ENCODE assay signal across 22 cellular contexts in genomic region chr13:102620512-102620911, GRCh38. TPM values are rescaled to one million over a fixed set of nuclear protein-coding genes. Genes with fewer than 3 reads are reported as not detected.
DNase-seq lines count a peak whose midpoint lies in the region; ATAC-seq and TF ChIP-seq lines count a peak whose summit lies in the region.
"Had no signal": no experiment of that assay in that cellular context is flagged by ENCODE, and none has a peak within 500 bp of the region (broad histone marks: within the 10 kb centered on the region; RNA-seq: fewer than 3 reads in every experiment).

No MANE protein-coding gene starts in this region.

- intact Hi-C loops in Right ventricle myocardium superior (cut with DNase I) (no loop called here), left cardiac atrium (cut with DNase I) (no loop called here)

- DNase-seq in NCI-H1092 treated with DMSO at 0.1 percent for 48 hours (lab: John Stamatoyannopoulos, UW), result peak; percentile 4
- DNase-seq in NCI-H1092 (lab: John Stamatoyannopoulos, UW), result no peak
- no peak for DNase-seq in Right ventricle myocardium superior
- no peak for DNase-seq in left cardiac atrium
- DNase-seq in WERI-Rb-1, result peak; percentile 85
- no peak for DNase-seq in stimulated activated CD4-positive, alpha-beta T cell treated with anti-CD3 and anti-CD28 coated beads, Interleukin-4, amount 100 ng/mL, for 1 hour
- DNase-seq in NCI-H1436 treated with DMSO at 0.1 percent for 48 hours (lab: John Stamatoyannopoulos, UW), result no peak
- DNase-seq: activated B cell treated with CpG ODN at 0.5 μM for 24 hours; activated CD8-positive, alpha-beta memory T cell treated with anti-CD3 and anti-CD28 coated beads, Interleukin-2, amount 50 U/mL, for 4 hours; AML-193; amniotic stem cell; KG1; MM.1S; naive thymus-derived CD4-positive, alpha-beta T cell; NCI-H2029 treated with DMSO at 0.1 percent for 48 hours; NCI-H526; occipital lobe; SW 1271; upper lobe of right lung had no signal

- no peak for TF ChIP-seq CTCF in WERI-Rb-1 (IDR thresholded peaks at IDR 0.05; ENCODE audit: low read depth, low read length)

- H3K9me3 ChIP-seq in WERI-Rb-1 (ENCODE audit: severe bottlenecking), result no peaks in the 10 kb centered on the region
- H3K9me3 ChIP-seq: upper lobe of right lung had no signal

- H3K27ac ChIP-seq in WERI-Rb-1, result peak overlapping the region; percentile 69
- H3K27ac ChIP-seq: skin epidermis, upper lobe of right lung had no signal

- H3K36me3 ChIP-seq in WERI-Rb-1, result peaks cover 88% of the 10 kb centered on the region

- peak; percentile 49 for ATAC-seq in Right ventricle myocardium superior (ENCODE audit: poor library complexity)
- no peak for ATAC-seq in left cardiac atrium
- no peak for ATAC-seq in GM21447 (IDR thresholded peaks at IDR 0.05; ENCODE audit: unreplicated experiment)
- ATAC-seq: left lobe of liver; naive thymus-derived CD4-positive, alpha-beta T cell; upper lobe of right lung had no signal

- H3K27me3 ChIP-seq in WERI-Rb-1 (ENCODE audit: insufficient read depth, low read depth, severe bottlenecking), result no peaks in the 10 kb centered on the region
- H3K27me3 ChIP-seq: upper lobe of right lung had no signal

- H3K4me3 ChIP-seq in WERI-Rb-1 (ENCODE audit: low read depth, low read length), result peak overlapping the region; percentile 2; the same call in 1 of the 2 replicates
- H3K4me3 ChIP-seq: skin epidermis, upper lobe of right lung had no signal

RNA-seq across cellular contexts. Expression of gene TPP2, which starts 23.7 kb away (rescaled TPM):
- 29.3 TPM for total RNA-seq in Right ventricle myocardium superior
- total RNA-seq in left cardiac atrium, result 10 to 100 TPM; 33.0 to 39.1 TPM

Comparison
In these comparisons a context has a peak if more than half of its experiments do, and no peak if none do; other contexts are left out.
1. DNase-seq: peak in NCI-H1092 treated with DMSO at 0.1 percent for 48 hours (single experiment) and WERI-Rb-1 (single experiment); none in NCI-H1092 (single experiment), Right ventricle myocardium superior (single experiment), left cardiac atrium (single experiment), stimulated activated CD4-positive, alpha-beta T cell treated with anti-CD3 and anti-CD28 coated beads, Interleukin-4, amount 100 ng/mL, for 1 hour (single experiment) and NCI-H1436 treated with DMSO at 0.1 percent for 48 hours (single experiment).